In genomic region chr9:130692365-130692764, GRCh38 we compare ENCODE assay signal across 12 cellular contexts. TPM values are rescaled to one million over a fixed set of nuclear protein-coding genes. Genes with fewer than 3 reads are reported as not detected.
DNase-seq lines count a peak whose midpoint lies in the region; ATAC-seq, FAIRE-seq and TF ChIP-seq lines count a peak whose summit lies in the region.
"Had no signal": no experiment of that assay in that cellular context is flagged by ENCODE, and none has a peak within 500 bp of the region (broad histone marks: within the 10 kb centered on the region; RNA-seq: fewer than 3 reads in every experiment).

No MANE protein-coding gene starts in this region.

- peaks cover 13% of the 10 kb centered on the region for H3K4me1 ChIP-seq in GM23248 (ENCODE audit: insufficient read depth)

- DNase-seq in GM23248 (peak; percentile 30), bronchial epithelial cell (ENCODE audit: low read depth) (no peak), left kidney (ENCODE audit: low read depth, low spot score) (peak; percentile 93), NCI-H1436 treated with DMSO at 0.1 percent for 48 hours (lab: John Stamatoyannopoulos, UW) (no peak), frontal cortex (ENCODE audit: low spot score in 2 of 2) (no peak)
- DNase-seq: DMS79 treated with DMSO at 0.1 percent for 48 hours, NCI-H1105 had no signal

- H3F3A ChIP-seq in GM23248 (ENCODE audit: insufficient read depth), result peaks cover 14% of the 10 kb centered on the region

- ATAC-seq in HG03135 (IDR thresholded peaks at IDR 0.05; ENCODE audit: unreplicated experiment) (no peak), HG03108 (IDR thresholded peaks at IDR 0.05; ENCODE audit: unreplicated experiment) (no peak)

- H3K9me2 ChIP-seq in GM23248 (ENCODE audit: insufficient read depth), result no peaks in the 10 kb centered on the region

- H3K27me3 ChIP-seq in GM23248 (replicated peaks; ENCODE audit: insufficient read depth) (no peaks in the 10 kb centered on the region), bronchial epithelial cell (ENCODE audit: control insufficient read depth, insufficient read depth, low read length) (no peaks in the 10 kb centered on the region)
- H3K27me3 ChIP-seq: upper lobe of left lung had no signal

- H3K4me2 ChIP-seq in GM23248 (ENCODE audit: unreplicated experiment), result no peak overlapping the region

- TF ChIP-seq CTCF in 22Rv1 (IDR thresholded peaks at IDR 0.05) (0 out of 2 replicates have a peak, but pooled peaks have one; percentile 4), bronchial epithelial cell (IDR thresholded peaks at IDR 0.05; ENCODE audit: insufficient read depth, low read length, severe bottlenecking) (peak; percentile 14)

- no peaks in the 10 kb centered on the region for H3K9me3 ChIP-seq in GM23248 (ENCODE audit: low read depth)
- H3K9me3 ChIP-seq: upper lobe of left lung had no signal

- in situ Hi-C loops in GM23248 (cut with MboI), result loop anchor here (25.0 kb wide), 1 partner anchor 580 kb away; no protein-coding TSS in a partner anchor

- H3K27ac ChIP-seq in 22Rv1, result no peak overlapping the region
- H3K27ac ChIP-seq in GM23248, result no peak overlapping the region

- H4K20me1 ChIP-seq in GM23248 (ENCODE audit: insufficient read depth), result no peaks in the 10 kb centered on the region

- H3K79me2 ChIP-seq in GM23248 (ENCODE audit: insufficient read depth), result peaks cover 36% of the 10 kb centered on the region

- no peak overlapping the region for H3K9ac ChIP-seq in GM23248

- H3K36me3 ChIP-seq in GM23248 (ENCODE audit: low read depth) (0 out of 2 replicates have a peak, but pooled peaks cover 7% of the 10 kb centered on the region), bronchial epithelial cell (ENCODE audit: control insufficient read depth, insufficient read depth, low read length) (peaks cover 3% of the 10 kb centered on the region)

- H2AFZ ChIP-seq in GM23248, result peak overlapping the region; percentile 100

- H3K4me3 ChIP-seq in GM23248 (no peak overlapping the region), bronchial epithelial cell (ENCODE audit: low read depth, low read length) (no peak overlapping the region)

- 50 to 54% methylated on average over 26 of the region's 26 CpGs for WGBS in GM23248 (ENCODE audit: low coverage in 1 of 2, low lambda C conversion rate in 2 of 2, missing lambda C conversion rate in 2 of 2), 2 experiments

- FAIRE-seq in bronchial epithelial cell (lab: Jason Lieb, UNC) (no peak), frontal cortex (lab: Jason Lieb, UNC) (no peak)
- FAIRE-seq: endometrium had no signal

RNA-seq across cellular contexts. Expression of gene EXOSC2, which starts 1.2 kb away (rescaled TPM):
- total RNA-seq in GM23248 (2014; rRNA removed; shearing (Covaris generic)), result 18.1 and 21.6 TPM in 2 replicates
- 16.1 and 17.2 TPM in 2 replicates for polyA plus RNA-seq in GM23248 (2016; fragmentation: Nextera tagmentation; extraction: Ambion mirVana)
- 20.0 and 38.7 TPM in 2 replicates for total RNA-seq in bronchial epithelial cell
- total RNA-seq in frontal cortex, result 48.5 TPM

RNA-seq across cellular contexts. Expression of gene PRDM12, which starts 28.0 kb away (rescaled TPM):
- total RNA-seq in GM23248 (2014; rRNA removed; shearing (Covaris generic)), result not detected in 2 replicates
- not detected in 2 replicates for polyA plus RNA-seq in GM23248 (2016; fragmentation: Nextera tagmentation; extraction: Ambion mirVana)
- total RNA-seq in bronchial epithelial cell, result not detected in 2 replicates
- total RNA-seq in frontal cortex, result 0.41 TPM

Comparison
In these comparisons a context has a peak if more than half of its experiments do, and no peak if none do; other contexts are left out.
1. DNase-seq: peak in GM23248 (single experiment) and left kidney (single experiment); none in bronchial epithelial cell (single experiment), NCI-H1436 treated with DMSO at 0.1 percent for 48 hours (single experiment) and frontal cortex (0 of 2).